In the genomic region with DNA sequence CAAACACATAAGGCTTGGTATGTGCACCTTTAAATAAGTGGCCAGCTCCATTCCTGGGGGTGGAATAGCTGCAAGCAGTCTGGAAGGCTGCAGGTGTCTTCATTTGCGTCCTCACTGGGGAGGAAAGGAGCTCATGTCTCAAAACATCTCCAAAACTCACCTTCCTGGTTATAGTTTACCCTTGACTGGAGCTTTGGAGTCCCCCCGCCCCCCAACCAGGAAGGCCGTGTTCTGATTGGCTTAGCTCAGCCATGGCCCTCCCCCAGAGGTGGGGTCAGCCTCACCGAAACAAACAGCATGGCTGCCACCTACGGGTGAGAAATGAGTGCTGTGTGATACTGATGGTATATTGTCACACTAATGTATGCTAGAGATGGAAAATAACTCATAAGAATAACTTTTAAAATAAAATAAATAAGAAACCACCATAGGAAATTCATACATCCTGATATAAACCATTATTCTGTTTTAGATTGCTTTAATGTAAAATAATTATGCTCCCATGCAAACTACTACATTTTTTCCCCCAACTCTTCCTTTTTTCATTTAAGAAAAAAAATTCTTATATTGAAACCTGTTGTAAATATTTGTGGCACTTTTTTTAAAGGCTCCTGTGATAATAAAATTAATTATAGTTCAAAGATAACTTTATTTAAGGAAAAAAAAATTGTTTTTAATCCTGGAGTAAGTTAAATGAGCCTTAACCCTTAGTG, we compare ENCODE assay signal across 1 cellular context.
TF ChIP-seq lines count a peak whose summit lies in the region.

No MANE protein-coding gene starts in this region.

TF ChIP-seq in K562, 482 proteins besides CTCF, POLR2A, EP300 and RAD21 (continued from another document):
- TF ChIP-seq BRF2 (IDR thresholded peaks at IDR 0.05; ENCODE audit: borderline replicate concordance, insufficient read depth, insufficient read length) (no peak), RUNX1 (IDR thresholded peaks at IDR 0.05; ENCODE audit: low read depth) (no peak), CUX1 (CRISPR knock-in tag; IDR thresholded peaks at IDR 0.05) (no peak), GTF2A2 (tag; IDR thresholded peaks at IDR 0.05) (no peak), TFAM (CRISPR knock-in tag; conservative IDR thresholded peaks at IDR 0.05) (no peak), SREBF1 (IDR thresholded peaks at IDR 0.05; ENCODE audit: borderline replicate concordance, low read depth, low read length) (no peak), NCOA2 (IDR thresholded peaks at IDR 0.05; ENCODE audit: partially characterized antibody in 2 of 2) (no peak), EGR1 (conservative IDR thresholded peaks at IDR 0.05) (no peak), MBD1 (CRISPR knock-in tag; IDR thresholded peaks at IDR 0.05) (no peak), NCOA1 (IDR thresholded peaks at IDR 0.05; ENCODE audit: low read depth) (no peak), SMARCE1 (IDR thresholded peaks at IDR 0.05) (no peak)
- TF ChIP-seq, protein P1, sequence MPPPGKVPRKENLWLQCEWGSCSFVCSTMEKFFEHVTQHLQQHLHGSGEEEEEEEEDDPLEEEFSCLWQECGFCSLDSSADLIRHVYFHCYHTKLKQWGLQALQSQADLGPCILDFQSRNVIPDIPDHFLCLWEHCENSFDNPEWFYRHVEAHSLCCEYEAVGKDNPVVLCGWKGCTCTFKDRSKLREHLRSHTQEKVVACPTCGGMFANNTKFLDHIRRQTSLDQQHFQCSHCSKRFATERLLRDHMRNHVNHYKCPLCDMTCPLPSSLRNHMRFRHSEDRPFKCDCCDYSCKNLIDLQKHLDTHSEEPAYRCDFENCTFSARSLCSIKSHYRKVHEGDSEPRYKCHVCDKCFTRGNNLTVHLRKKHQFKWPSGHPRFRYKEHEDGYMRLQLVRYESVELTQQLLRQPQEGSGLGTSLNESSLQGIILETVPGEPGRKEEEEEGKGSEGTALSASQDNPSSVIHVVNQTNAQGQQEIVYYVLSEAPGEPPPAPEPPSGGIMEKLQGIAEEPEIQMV (tag; conservative IDR thresholded peaks at IDR 0.05; ENCODE audit: low read depth): no peak
- TF ChIP-seq, protein P2, sequence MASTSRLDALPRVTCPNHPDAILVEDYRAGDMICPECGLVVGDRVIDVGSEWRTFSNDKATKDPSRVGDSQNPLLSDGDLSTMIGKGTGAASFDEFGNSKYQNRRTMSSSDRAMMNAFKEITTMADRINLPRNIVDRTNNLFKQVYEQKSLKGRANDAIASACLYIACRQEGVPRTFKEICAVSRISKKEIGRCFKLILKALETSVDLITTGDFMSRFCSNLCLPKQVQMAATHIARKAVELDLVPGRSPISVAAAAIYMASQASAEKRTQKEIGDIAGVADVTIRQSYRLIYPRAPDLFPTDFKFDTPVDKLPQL (IDR thresholded peaks at IDR 0.05; ENCODE audit: extremely low read depth, insufficient read length): no peak
